8 cellular contexts compared by ENCODE assay signal in genomic region chr9:112380102-112380581, GRCh38. TPM values are rescaled to one million over a fixed set of nuclear protein-coding genes. Genes with fewer than 3 reads are reported as not detected.
DNase-seq lines count a peak whose midpoint lies in the region; ATAC-seq and TF ChIP-seq lines count a peak whose summit lies in the region.

Gene HSDL2 (plus strand): TSS chr9:112380108. CDS start chr9:112380164, 56 bp downstream.

- peak; percentile 10 for ATAC-seq in GM18861 (IDR thresholded peaks at IDR 0.05; ENCODE audit: unreplicated experiment)
- ATAC-seq in HG03066 (IDR thresholded peaks at IDR 0.05; ENCODE audit: low read depth, unreplicated experiment), result peak; percentile 28

- H3K79me1 ChIP-seq in mesendoderm (ENCODE audit: low read length), result no peaks in the 10 kb centered on the region

- H3K9me3 ChIP-seq in SJSA1 (replicated peaks) (no peaks in the 10 kb centered on the region), ectodermal cell (ENCODE audit: control insufficient read depth, low read length) (no peaks in the 10 kb centered on the region)

- no peaks in the 10 kb centered on the region for H3K79me2 ChIP-seq in mesendoderm (ENCODE audit: control insufficient read depth, insufficient read depth, low read length)

- H3K4me1 ChIP-seq in SJSA1 (replicated peaks), result peaks cover 22% of the 10 kb centered on the region
- H3K4me1 ChIP-seq in ectodermal cell (ENCODE audit: control insufficient read depth, insufficient read depth, low read length), result peaks cover 3% of the 10 kb centered on the region
- H3K4me1 ChIP-seq in mesendoderm (ENCODE audit: control insufficient read depth, low read depth, low read length), result no peaks in the 10 kb centered on the region

- DNase-seq in SJSA1 (ENCODE audit: low read depth in 1 of 2, low spot score in 2 of 2), result peak in 1 of 2 experiments; percentile 79
- no peak for DNase-seq in mesendoderm
- DNase-seq in substantia nigra (lab: John Stamatoyannopoulos, UW), result peak in 10 of 49 donors; percentile 36 to 77 (median 61)
- no peak for DNase-seq in iPS-NIHi7 (ENCODE audit: extremely low spot score)

- no peak within 1 kb of the TSS for H2AK5ac ChIP-seq in mesendoderm (ENCODE audit: low read length)

- H2BK120ac ChIP-seq in mesendoderm (ENCODE audit: low read depth, low read length), result no peak within 1 kb of the TSS

- peak within 1 kb of the TSS; percentile 69 for H3K23ac ChIP-seq in mesendoderm (ENCODE audit: low read length)

- H3K27me3 ChIP-seq in SJSA1 (replicated peaks) (no peaks in the 10 kb centered on the region), ectodermal cell (ENCODE audit: control insufficient read depth, insufficient read depth, low read length, poor library complexity, severe bottlenecking) (no peaks in the 10 kb centered on the region), mesendoderm (ENCODE audit: insufficient read depth, low read length, poor library complexity) (no peaks in the 10 kb centered on the region)

- peak within 1 kb of the TSS; percentile 70 for H3K4me3 ChIP-seq in SJSA1
- H3K4me3 ChIP-seq in ectodermal cell (ENCODE audit: insufficient read depth, low read depth, low read length), result peak within 1 kb of the TSS; percentile 87
- peak within 1 kb of the TSS; percentile 84 for H3K4me3 ChIP-seq in mesendoderm (ENCODE audit: low read length)

- no peak within 1 kb of the TSS for H4K8ac ChIP-seq in mesendoderm (ENCODE audit: low read depth, low read length)

- 0% methylated on average over 38 to 39 of the region's 39 CpGs for WGBS in ectodermal cell, 2 experiments
- WGBS in mesendoderm (ENCODE audit: extremely low coverage, insufficient coverage, low lambda C conversion rate), result no CpG with 5 or more reads among the region's 39 CpGs

- no peak for TF ChIP-seq CTCF in 22Rv1 (IDR thresholded peaks at IDR 0.05)

- H3K9ac ChIP-seq in mesendoderm (ENCODE audit: low read length), result peak within 1 kb of the TSS; percentile 95

- H3K27ac ChIP-seq in 22Rv1 (peak within 1 kb of the TSS; percentile 97), SJSA1 (peak within 1 kb of the TSS; percentile 91), ectodermal cell (ENCODE audit: insufficient read depth, low read depth, low read length, poor library complexity, severe bottlenecking) (peak within 1 kb of the TSS; percentile 96), mesendoderm (ENCODE audit: low read depth, low read length) (peak within 1 kb of the TSS; percentile 74), substantia nigra (ENCODE audit: low read depth, low read length, poor library complexity, severe bottlenecking) (peak within 1 kb of the TSS; percentile 91)

- peak within 1 kb of the TSS; percentile 96 for H2BK5ac ChIP-seq in mesendoderm (ENCODE audit: low read length)

- H2BK15ac ChIP-seq in mesendoderm (replicated peaks; ENCODE audit: low read depth), result no peak within 1 kb of the TSS

- H3K36me3 ChIP-seq in SJSA1 (peaks cover 9% of the 10 kb centered on the region), ectodermal cell (ENCODE audit: control insufficient read depth, insufficient read depth, low read length) (no peaks in the 10 kb centered on the region), mesendoderm (ENCODE audit: control insufficient read depth, insufficient read depth, low read length) (no peaks in the 10 kb centered on the region)

- H3K4me2 ChIP-seq in mesendoderm (ENCODE audit: low read length), result peak within 1 kb of the TSS; percentile 84

- H4K5ac ChIP-seq in mesendoderm (ENCODE audit: low read length), result no peak within 1 kb of the TSS

- H3K4ac ChIP-seq in mesendoderm (ENCODE audit: low read depth, low read length), result peak within 1 kb of the TSS; percentile 62

- H3K18ac ChIP-seq in mesendoderm (ENCODE audit: low read length), result peak within 1 kb of the TSS; percentile 70

- H3K56ac ChIP-seq in mesendoderm (ENCODE audit: low read length), result peak within 1 kb of the TSS; percentile 97

RNA-seq across cellular contexts. Expression of gene HSDL2, which starts in this region (rescaled TPM):
- total RNA-seq in SJSA1 (2014; rRNA removed; shearing (Covaris generic)), result 26.3 and 37.4 TPM in 2 replicates
- 18.8 TPM for polyA plus RNA-seq in ectodermal cell (2013, experiment 1 of 4)
- 15.0 TPM for polyA plus RNA-seq in ectodermal cell (2013, experiment 2 of 4)
- 17.1 TPM for polyA plus RNA-seq in ectodermal cell (2013, experiment 3 of 4)
- 21.1 TPM for polyA plus RNA-seq in ectodermal cell (2013, experiment 4 of 4)
- 11.8 TPM for polyA plus RNA-seq in mesendoderm (2013, experiment 1 of 2)
- polyA plus RNA-seq in mesendoderm (2013, experiment 2 of 2), result 12.6 TPM
